9 cellular contexts compared by ENCODE assay signal in the genomic region with DNA sequence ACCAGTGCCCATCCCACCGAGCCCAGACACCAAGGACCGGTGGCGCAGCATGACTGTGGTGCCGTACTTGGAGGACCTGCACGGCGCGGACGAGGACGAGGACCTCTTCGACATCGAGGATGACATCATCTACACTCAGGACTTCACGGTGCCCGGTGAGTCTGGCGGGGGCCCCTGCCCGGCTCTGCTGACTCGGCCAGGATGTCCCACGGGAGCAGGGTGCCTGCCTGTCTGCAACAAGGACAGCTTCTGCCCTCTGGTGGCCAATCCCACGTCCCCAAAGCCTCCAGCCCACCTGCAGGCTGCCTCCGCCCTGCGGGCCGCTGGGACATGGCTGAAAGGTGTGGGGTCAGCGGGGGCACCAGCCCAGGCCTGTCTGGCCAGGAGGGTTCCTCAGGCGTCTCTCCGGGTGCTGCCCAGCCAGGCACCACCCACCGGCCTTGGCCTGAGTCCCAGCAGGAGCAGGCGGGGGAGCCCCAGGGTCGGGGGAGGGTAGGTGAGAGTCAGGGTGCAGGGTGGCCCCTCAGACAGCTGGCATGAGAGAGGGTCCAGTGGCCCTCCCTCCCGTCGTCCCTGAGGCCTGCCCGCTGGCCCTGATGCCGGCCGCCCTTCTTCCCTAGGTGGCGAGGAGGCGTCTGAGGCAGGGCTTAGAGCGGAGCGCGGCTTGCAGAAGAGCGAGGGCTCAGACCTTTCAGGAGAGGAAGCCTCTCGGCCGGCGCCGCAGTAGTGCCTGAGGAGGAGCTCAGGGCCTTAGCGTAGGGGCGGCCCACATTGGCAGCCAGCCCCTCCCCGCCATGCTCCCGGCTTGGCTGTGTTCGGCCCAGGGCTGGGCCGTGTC. TPM values are rescaled to one million over a fixed set of nuclear protein-coding genes. Genes with fewer than 3 reads are reported as not detected.
A peak's percentile ranks its signal among the peaks of the same experiment; 100 is the strongest.
DNase-seq lines count a peak whose midpoint lies in the region; ATAC-seq and TF ChIP-seq lines count a peak whose summit lies in the region.
"Had no signal": no experiment of that assay in that cellular context is flagged by ENCODE, and none has a peak within 500 bp of the region (broad histone marks: within the 10 kb centered on the region; RNA-seq: fewer than 3 reads in every experiment).

No MANE protein-coding gene starts in this region.

- peaks cover 80 to 97% (median 90%) of the 10 kb centered on the region in 11 experiments for H3K36me3 ChIP-seq in BLaER1 treated with 17β-estradiol and CSF1 and Interleukin-3, amounts not matched to agents 10 nM and 100 nM
- H3K36me3 ChIP-seq in H7 (replicated peaks; ENCODE audit: control insufficient read depth, insufficient read depth, low read length): peaks cover 5% of the 10 kb centered on the region
- peaks cover 0 to 87% of the 10 kb centered on the region in 2 donors for H3K36me3 ChIP-seq in left lung

- TF ChIP-seq POLR2A in lower leg skin (IDR thresholded peaks at IDR 0.05): no peak

- peaks cover 10 to 50% (median 18%) of the 10 kb centered on the region in 10 experiments; a peak in 18 of 20 replicates for H3K4me1 ChIP-seq in BLaER1 treated with 17β-estradiol and CSF1 and Interleukin-3, amounts not matched to agents 10 nM and 100 nM
- peaks cover 0 to 6% of the 10 kb centered on the region in 2 donors for H3K4me1 ChIP-seq in left lung

- peak overlapping the region in 7 of 11 experiments; percentile 8 to 32 (median 18); a peak in 5 of 22 replicates for H3K4me2 ChIP-seq in BLaER1 treated with 17β-estradiol and CSF1 and Interleukin-3, amounts not matched to agents 10 nM and 100 nM

- H3K9ac ChIP-seq in BLaER1 treated with 17β-estradiol and CSF1 and Interleukin-3, amounts not matched to agents 10 nM and 100 nM: peak overlapping the region in 7 of 11 experiments; percentile 16 to 46 (median 38); a peak in 6 of 22 replicates

- TF ChIP-seq CTCF in left lung (IDR thresholded peaks at IDR 0.05): peak in 1 of 2 donors; percentile 33
- no peak for TF ChIP-seq CTCF in lower leg skin (IDR thresholded peaks at IDR 0.05)

- WGBS in lower leg skin, 2 donors: 80 to 87% methylated on average over 28 to 46 of the region's 48 CpGs

- peaks cover 77 to 100% (median 88%) of the 10 kb centered on the region in 11 experiments for H4K20me1 ChIP-seq in BLaER1 treated with 17β-estradiol and CSF1 and Interleukin-3, amounts not matched to agents 10 nM and 100 nM

- H3K27me3 ChIP-seq in BLaER1 treated with 17β-estradiol and CSF1 and Interleukin-3, amounts not matched to agents 10 nM and 100 nM: no peaks in the 10 kb centered on the region
- H3K27me3 ChIP-seq in H7 (ENCODE audit: control insufficient read depth, insufficient read depth, low read length) (no peaks in the 10 kb centered on the region), left lung (no peaks in the 10 kb centered on the region)

- no peaks in the 10 kb centered on the region for H3K36me3 Mint-ChIP-seq in activated T-cell treated with anti-CD3 and anti-CD28 coated beads, Interleukin-2, amount 50 U/mL, for 72 hours (ENCODE audit: insufficient read depth in 2 of 2)
- H3K36me3 Mint-ChIP-seq: activated naive CD8-positive, alpha-beta T cell had no signal

- H3K9me3 Mint-ChIP-seq in activated T-cell treated with anti-CD3 and anti-CD28 coated beads, Interleukin-2, amount 50 U/mL, for 72 hours: no peaks in the 10 kb centered on the region

- peak; percentile 39 to 44 for ATAC-seq in activated T-cell treated with anti-CD3 and anti-CD28 coated beads, Interleukin-2, amount 50 U/mL, for 72 hours (replicated peaks in 1 of 2)
- ATAC-seq in left lung: peak; percentile 3
- no peak for ATAC-seq in GM19455 (IDR thresholded peaks at IDR 0.05; ENCODE audit: unreplicated experiment)

- no peak overlapping the region for H3K4me3 ChIP-seq in BLaER1 treated with 17β-estradiol and CSF1 and Interleukin-3, amounts not matched to agents 10 nM and 100 nM
- no peak overlapping the region for H3K4me3 ChIP-seq in H7 (ENCODE audit: insufficient read depth, low read depth, low read length)
- no peak overlapping the region for H3K4me3 ChIP-seq in left lung
- H3K4me3 ChIP-seq in lower leg skin (ENCODE audit: low read depth, poor library complexity, severe bottlenecking): no peak overlapping the region

- no peak overlapping the region for H3K4me3 Mint-ChIP-seq in activated T-cell treated with anti-CD3 and anti-CD28 coated beads, Interleukin-2, amount 50 U/mL, for 72 hours
- H3K4me3 Mint-ChIP-seq: activated naive CD8-positive, alpha-beta T cell had no signal

- H3K27ac Mint-ChIP-seq in activated T-cell treated with anti-CD3 and anti-CD28 coated beads, Interleukin-2, amount 50 U/mL, for 72 hours: no peak overlapping the region
- H3K27ac Mint-ChIP-seq: activated naive CD8-positive, alpha-beta T cell had no signal

- H3K27ac ChIP-seq in BLaER1 treated with 17β-estradiol and CSF1 and Interleukin-3, amounts not matched to agents 10 nM and 100 nM: no peak overlapping the region
- H3K27ac ChIP-seq in left lung: no peak overlapping the region

- DNase-seq in H7 (peak; percentile 95), left lung (no peak), AG08395 (ENCODE audit: low spot score) (no peak), lower leg skin (ENCODE audit: low spot score in 2 of 2) (no peak), NCI-H510A treated with DMSO at 0.1 percent for 48 hours (lab: John Stamatoyannopoulos, UW) (no peak)
- peak in 1 of 2 donors; percentile 52 for DNase-seq in activated T-cell treated with anti-CD3 and anti-CD28 coated beads, Interleukin-2, amount 50 U/mL, for 72 hours

- H3K9me3 ChIP-seq in BLaER1 treated with 17β-estradiol and CSF1 and Interleukin-3, amounts not matched to agents 10 nM and 100 nM (replicated peaks in 1 of 11): no peaks in the 10 kb centered on the region
- H3K9me3 ChIP-seq in left lung: no peaks in the 10 kb centered on the region

- no peaks in the 10 kb centered on the region for H3K4me1 Mint-ChIP-seq in activated T-cell treated with anti-CD3 and anti-CD28 coated beads, Interleukin-2, amount 50 U/mL, for 72 hours (ENCODE audit: low read depth)

- no peaks in the 10 kb centered on the region for H3K27me3 Mint-ChIP-seq in activated T-cell treated with anti-CD3 and anti-CD28 coated beads, Interleukin-2, amount 50 U/mL, for 72 hours (ENCODE audit: low read depth)
- H3K27me3 Mint-ChIP-seq: activated naive CD8-positive, alpha-beta T cell had no signal

- intact Hi-C loops in left lung (cut with DNase I) (no loop called here), lower leg skin (cut with DNase I; ENCODE audit: low total_unique reads) (no loop called here)

RNA-seq across cellular contexts. Expression of a gene that starts 14.6 kb away (rescaled TPM):
- total RNA-seq in H7 (2014; rRNA removed; shearing (Covaris generic)): 6.7 and 9.8 TPM in 2 replicates
- under 1 TPM; 0.38 to 0.58 TPM for total RNA-seq in activated T-cell treated with anti-CD3 and anti-CD28 coated beads, Interleukin-2, amount 50 U/mL, for 72 hours
- total RNA-seq in left lung: 1 to 10 TPM in 1 of 2 donors, under 1 TPM in 1; 0.55 to 1.5 TPM
- total RNA-seq in lower leg skin: 10 to 100 TPM in 3 of 4 donors, 1 to 10 TPM in 1; 8.1 to 16.7 (median 13.6) TPM

RNA-seq across cellular contexts. Expression of a gene that starts 17.7 kb away (rescaled TPM):
- total RNA-seq in H7 (2014; rRNA removed; shearing (Covaris generic)): 96.3 and 99.0 TPM in 2 replicates
- total RNA-seq in activated T-cell treated with anti-CD3 and anti-CD28 coated beads, Interleukin-2, amount 50 U/mL, for 72 hours: 10 to 100 TPM; 81.5 to 86.3 TPM
- total RNA-seq in left lung (10 to 100 TPM; 42.6 to 52.0 TPM), lower leg skin (100 to 1,000 TPM in 1 of 4 donors, 10 to 100 TPM in 3; 74.0 to 106 (median 78.4) TPM)

RNA-seq across cellular contexts. Expression of a gene that starts 18.3 kb away (rescaled TPM):
- 44.7 and 53.1 TPM in 2 replicates for total RNA-seq in H7 (2014; rRNA removed; shearing (Covaris generic))
- total RNA-seq in activated T-cell treated with anti-CD3 and anti-CD28 coated beads, Interleukin-2, amount 50 U/mL, for 72 hours: 100 to 1,000 TPM; 169 to 201 TPM
- 100 to 1,000 TPM; 139 to 161 TPM for total RNA-seq in left lung
- 100 to 1,000 TPM; 121 to 198 (median 146) TPM for total RNA-seq in lower leg skin

RNA-seq across cellular contexts. Expression of a gene that starts 25.1 kb away (rescaled TPM):
- total RNA-seq in H7 (2014; rRNA removed; shearing (Covaris generic)): 35.1 and 50.3 TPM in 2 replicates
- 10 to 100 TPM; 72.3 to 75.4 TPM for total RNA-seq in activated T-cell treated with anti-CD3 and anti-CD28 coated beads, Interleukin-2, amount 50 U/mL, for 72 hours
- 100 to 1,000 TPM in 1 of 2 donors, 10 to 100 TPM in 1; 87.4 to 115 TPM for total RNA-seq in left lung
- total RNA-seq in lower leg skin: 100 to 1,000 TPM in 1 of 4 donors, 10 to 100 TPM in 3; 59.7 to 119 (median 78.7) TPM

RNA-seq across cellular contexts. Expression of a gene that starts 45.9 kb away (rescaled TPM):
- total RNA-seq in H7 (2014; rRNA removed; shearing (Covaris generic)): 219 and 221 TPM in 2 replicates
- total RNA-seq in activated T-cell treated with anti-CD3 and anti-CD28 coated beads, Interleukin-2, amount 50 U/mL, for 72 hours: 100 to 1,000 TPM; 400 to 456 TPM
- total RNA-seq in left lung (100 to 1,000 TPM; 220 to 235 TPM), lower leg skin (100 to 1,000 TPM; 496 to 546 (median 545) TPM)
